Comparison of ENCODE assay signal across 11 cellular contexts in the genomic region with DNA sequence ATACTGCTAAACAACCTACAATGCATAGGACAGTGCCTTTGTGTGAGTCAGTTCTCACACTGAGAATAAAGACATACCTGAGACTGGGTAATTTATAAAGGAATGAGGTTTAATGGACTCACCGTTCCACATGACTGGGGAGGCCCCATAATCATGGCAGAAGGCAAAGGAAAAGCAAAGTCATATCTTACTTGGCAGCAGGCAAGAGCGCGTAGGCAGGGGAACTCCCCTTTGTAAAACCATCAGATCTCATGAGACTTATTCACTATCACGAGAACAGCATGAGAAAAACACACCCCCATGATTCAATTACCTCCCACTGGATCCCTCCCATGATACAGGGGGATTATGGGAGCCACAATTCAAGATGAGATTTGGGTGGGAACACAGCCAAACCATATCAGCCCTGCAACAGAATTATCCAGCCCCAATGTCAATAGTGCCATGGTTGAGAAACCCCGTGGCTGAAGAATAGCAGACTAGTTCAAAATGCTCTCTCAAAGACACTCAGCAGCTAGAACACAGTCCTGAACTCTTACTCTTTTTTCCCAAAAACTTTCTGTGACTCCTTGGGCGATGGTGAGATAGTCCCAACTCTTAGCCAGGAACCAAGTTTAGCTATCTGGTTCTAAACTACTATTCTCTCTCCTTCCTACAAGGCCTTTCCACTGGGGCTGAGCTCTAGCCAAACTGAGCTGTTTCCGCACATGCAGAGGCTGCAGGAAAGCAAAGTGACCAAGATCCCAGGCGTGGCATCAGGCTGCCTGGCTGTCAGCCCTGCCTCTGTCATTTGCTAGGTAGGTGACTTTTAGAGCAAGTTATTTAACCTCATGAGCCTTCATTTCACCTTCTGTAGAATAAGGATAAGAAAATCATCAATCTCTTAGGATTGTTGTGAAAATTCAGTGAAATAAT. TPM values are rescaled to one million over a fixed set of nuclear protein-coding genes. Genes with fewer than 3 reads are reported as not detected.
DNase-seq lines count a peak whose midpoint lies in the region; ATAC-seq and TF ChIP-seq lines count a peak whose summit lies in the region.
"Had no signal": no experiment of that assay in that cellular context is flagged by ENCODE, and none has a peak within 500 bp of the region (broad histone marks: within the 10 kb centered on the region; RNA-seq: fewer than 3 reads in every experiment).

No MANE protein-coding gene starts in this region.

- H3K4me1 Mint-ChIP-seq in activated T-cell treated with anti-CD3 and anti-CD28 coated beads, Interleukin-2, amount 50 U/mL, for 4 hours (ENCODE audit: low read depth) = peaks cover 3% of the 10 kb centered on the region
- H3K4me1 Mint-ChIP-seq in activated T-cell treated with anti-CD3 and anti-CD28 coated beads, Interleukin-2, amount 50 U/mL, for 24 hours (ENCODE audit: low read depth) = peaks cover 7% of the 10 kb centered on the region
- peaks cover 13 to 31% of the 10 kb centered on the region in 2 donors for H3K4me1 Mint-ChIP-seq in stimulated activated naive B cell treated with anti-CD40 and anti-IgM and Interleukin-4, amounts not matched to agents 10 μg/mL and 1 μg/mL and 100 μg/mL, for 72 hours

- no peak overlapping the region for H3K4me3 Mint-ChIP-seq in activated T-cell treated with anti-CD3 and anti-CD28 coated beads, Interleukin-2, amount 50 U/mL, for 4 hours
- no peak overlapping the region for H3K4me3 Mint-ChIP-seq in activated T-cell treated with anti-CD3 and anti-CD28 coated beads, Interleukin-2, amount 50 U/mL, for 24 hours
- no peak overlapping the region for H3K4me3 Mint-ChIP-seq in stimulated activated naive B cell treated with anti-CD40 and anti-IgM and Interleukin-4, amounts not matched to agents 10 μg/mL and 1 μg/mL and 100 μg/mL, for 72 hours

- no peaks in the 10 kb centered on the region for H3K36me3 Mint-ChIP-seq in activated T-cell treated with anti-CD3 and anti-CD28 coated beads, Interleukin-2, amount 50 U/mL, for 4 hours (ENCODE audit: insufficient read depth)
- no peaks in the 10 kb centered on the region for H3K36me3 Mint-ChIP-seq in activated T-cell treated with anti-CD3 and anti-CD28 coated beads, Interleukin-2, amount 50 U/mL, for 24 hours (ENCODE audit: low read depth)
- peaks cover 2 to 4% of the 10 kb centered on the region in 2 donors for H3K36me3 Mint-ChIP-seq in stimulated activated naive B cell treated with anti-CD40 and anti-IgM and Interleukin-4, amounts not matched to agents 10 μg/mL and 1 μg/mL and 100 μg/mL, for 72 hours

- H3K4me3 ChIP-seq in foreskin fibroblast (ENCODE audit: low read depth in 1 of 2, low read length in 2 of 2) = no peak overlapping the region

- no peak for DNase-seq in activated T-cell treated with anti-CD3 and anti-CD28 coated beads, Interleukin-2, amount 50 U/mL, for 4 hours
- DNase-seq in activated T-cell treated with anti-CD3 and anti-CD28 coated beads, Interleukin-2, amount 50 U/mL, for 24 hours = no peak
- DNase-seq in stimulated activated naive B cell treated with anti-CD40 and anti-IgM and Interleukin-4, amounts not matched to agents 10 μg/mL and 1 μg/mL and 100 μg/mL, for 72 hours = peak; percentile 58
- no peak for DNase-seq in foreskin fibroblast
- DNase-seq in activated CD4-positive, alpha-beta T cell treated with anti-CD3 and anti-CD28 coated beads for 1 hour = no peak
- DNase-seq: activated CD8-positive, alpha-beta memory T cell treated with anti-CD3 and anti-CD28 coated beads, Interleukin-2, amount 50 U/mL, for 4 hours had no signal

- peak; percentile 43 to 59 for ATAC-seq in activated T-cell treated with anti-CD3 and anti-CD28 coated beads, Interleukin-2, amount 50 U/mL, for 4 hours
- ATAC-seq in HG03432 (IDR thresholded peaks at IDR 0.05; ENCODE audit: unreplicated experiment) = peak; percentile 69
- peak; percentile 33 for ATAC-seq in esophagus mucosa
- ATAC-seq in stimulated activated naive B cell treated with anti-CD40 and anti-IgM and Interleukin-4, amounts not matched to agents 10 μg/mL and 1 μg/mL and 100 μg/mL, for 72 hours (replicated peaks) = peak; percentile 88 to 95
- ATAC-seq in HG03135 (IDR thresholded peaks at IDR 0.05; ENCODE audit: unreplicated experiment) = no peak
- ATAC-seq: left lobe of liver had no signal

- no peaks in the 10 kb centered on the region for H3K9me3 Mint-ChIP-seq in activated T-cell treated with anti-CD3 and anti-CD28 coated beads, Interleukin-2, amount 50 U/mL, for 4 hours
- no peaks in the 10 kb centered on the region for H3K9me3 Mint-ChIP-seq in activated T-cell treated with anti-CD3 and anti-CD28 coated beads, Interleukin-2, amount 50 U/mL, for 24 hours
- H3K9me3 Mint-ChIP-seq in stimulated activated naive B cell treated with anti-CD40 and anti-IgM and Interleukin-4, amounts not matched to agents 10 μg/mL and 1 μg/mL and 100 μg/mL, for 72 hours = peaks cover 0 to 6% of the 10 kb centered on the region in 2 donors

- no peak overlapping the region for H3K27ac Mint-ChIP-seq in activated T-cell treated with anti-CD3 and anti-CD28 coated beads, Interleukin-2, amount 50 U/mL, for 24 hours
- peak overlapping the region; percentile 66 for H3K27ac Mint-ChIP-seq in stimulated activated naive B cell treated with anti-CD40 and anti-IgM and Interleukin-4, amounts not matched to agents 10 μg/mL and 1 μg/mL and 100 μg/mL, for 72 hours

- peaks cover 10% of the 10 kb centered on the region for H3K27me3 Mint-ChIP-seq in activated T-cell treated with anti-CD3 and anti-CD28 coated beads, Interleukin-2, amount 50 U/mL, for 4 hours (ENCODE audit: low read depth)
- H3K27me3 Mint-ChIP-seq in activated T-cell treated with anti-CD3 and anti-CD28 coated beads, Interleukin-2, amount 50 U/mL, for 24 hours = peaks cover 20% of the 10 kb centered on the region
- peaks cover 6 to 10% of the 10 kb centered on the region in 2 donors for H3K27me3 Mint-ChIP-seq in stimulated activated naive B cell treated with anti-CD40 and anti-IgM and Interleukin-4, amounts not matched to agents 10 μg/mL and 1 μg/mL and 100 μg/mL, for 72 hours

- no peak for TF ChIP-seq CTCF in foreskin fibroblast (IDR thresholded peaks at IDR 0.05; ENCODE audit: low read depth, low read length)

RNA-seq across cellular contexts. Expression of a gene that starts 21.7 kb away (rescaled TPM):
- not detected for total RNA-seq in activated T-cell treated with anti-CD3 and anti-CD28 coated beads, Interleukin-2, amount 50 U/mL, for 4 hours
- total RNA-seq in esophagus mucosa = 82.5 TPM
- total RNA-seq: dermis microvascular lymphatic vessel endothelial cell, left lobe of liver had no signal

Comparison
In these comparisons a context has a peak if more than half of its experiments do, and no peak if none do; other contexts are left out.
1. RNA of a gene that starts 21.7 kb away (total RNA-seq): 82.5 TPM in esophagus mucosa (single experiment); not detected in activated T-cell treated with anti-CD3 and anti-CD28 coated beads, Interleukin-2, amount 50 U/mL, for 4 hours; every median in the first group is over 10 times any median in the second.